ENCODE assay signal across 9 cellular contexts in the genomic region with DNA sequence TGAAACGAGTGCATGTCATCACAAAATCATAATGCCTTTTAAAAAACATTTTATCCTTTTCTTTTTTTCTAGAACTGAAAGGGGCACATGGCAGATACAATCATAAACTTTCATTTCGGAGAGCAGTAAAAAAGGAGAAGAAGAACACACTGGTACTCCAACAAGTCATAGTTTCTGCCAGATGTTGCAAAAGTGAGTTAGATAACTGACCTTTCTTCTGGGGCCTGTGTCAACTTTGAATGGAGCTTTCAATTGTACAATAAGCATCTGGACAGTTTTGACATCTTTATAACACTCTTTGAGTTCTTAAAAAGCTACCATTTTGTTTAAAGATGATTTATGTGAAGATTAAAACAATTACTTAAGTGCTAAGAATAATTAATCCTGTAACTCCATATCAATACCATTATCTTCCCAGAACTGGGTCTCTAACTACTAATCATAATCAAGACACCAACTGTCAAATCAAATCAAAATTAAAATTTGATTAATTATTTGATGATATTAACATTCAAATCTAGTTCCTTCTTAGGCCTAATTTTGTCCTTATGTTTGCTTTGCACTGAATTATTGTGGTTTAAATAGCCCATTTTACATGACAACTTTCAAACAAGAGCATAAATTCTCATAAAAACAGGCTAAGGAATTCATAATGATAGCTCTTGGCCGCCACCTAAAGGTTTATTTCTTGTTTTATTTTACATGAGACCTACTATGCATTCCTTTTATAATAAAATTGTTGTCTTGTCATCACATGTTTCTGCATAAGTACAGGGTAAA. TPM values are rescaled to one million over a fixed set of nuclear protein-coding genes. Genes with fewer than 3 reads are reported as not detected.
DNase-seq lines count a peak whose midpoint lies in the region; ATAC-seq and TF ChIP-seq lines count a peak whose summit lies in the region.
"Had no signal": no experiment of that assay in that cellular context is flagged by ENCODE, and none has a peak within 500 bp of the region (broad histone marks: within the 10 kb centered on the region; RNA-seq: fewer than 3 reads in every experiment).

No MANE protein-coding gene starts in this region.

- no peak overlapping the region for H3K27ac ChIP-seq in CD8-positive, alpha-beta T cell (ENCODE audit: low read depth, low read length)
- H3K27ac ChIP-seq: upper lobe of left lung had no signal

- no peaks in the 10 kb centered on the region for H3K36me3 Mint-ChIP-seq in osteocyte (ENCODE audit: unreplicated experiment)
- H3K36me3 Mint-ChIP-seq in CD8-positive, alpha-beta T cell, result no peaks in the 10 kb centered on the region

- no peaks in the 10 kb centered on the region for H3K9me3 Mint-ChIP-seq in osteocyte (ENCODE audit: unreplicated experiment)
- no peaks in the 10 kb centered on the region for H3K9me3 Mint-ChIP-seq in CD8-positive, alpha-beta T cell

- no peaks in the 10 kb centered on the region for H3K9me3 ChIP-seq in CD8-positive, alpha-beta T cell (ENCODE audit: low read length)
- H3K9me3 ChIP-seq: upper lobe of left lung had no signal

- POLR2A ChIA-PET in CD8-positive, alpha-beta T cell (lab: Charles Lee), result interaction anchor here (0.8 kb wide), 1 partner anchor 527 kb away, joined by 3 read pairs; no protein-coding TSS in a partner anchor

- DNase-seq in AG20443 (ENCODE audit: low spot score) (peak; percentile 14), NCI-H446 treated with DMSO at 0.1 percent for 48 hours (lab: John Stamatoyannopoulos, UW) (peak; percentile 5), cerebellar cortex (ENCODE audit: low spot score) (peak; percentile 10), osteocyte (ENCODE audit: extremely low spot score, unreplicated experiment) (no peak), iPS-NIHi11 (ENCODE audit: low spot score) (no peak)
- no peak for DNase-seq in CD8-positive, alpha-beta T cell
- DNase-seq: upper lobe of left lung had no signal

- peaks cover 14% of the 10 kb centered on the region for H3K4me1 Mint-ChIP-seq in osteocyte (ENCODE audit: unreplicated experiment)
- H3K4me1 Mint-ChIP-seq in CD8-positive, alpha-beta T cell (ENCODE audit: low read depth), result no peaks in the 10 kb centered on the region

- peak; percentile 50 for ATAC-seq in GM21381 (IDR thresholded peaks at IDR 0.05; ENCODE audit: unreplicated experiment)
- ATAC-seq in CD8-positive, alpha-beta T cell, result no peak
- no peak for ATAC-seq in HG03095 (IDR thresholded peaks at IDR 0.05; ENCODE audit: unreplicated experiment)

- H3K4me1 ChIP-seq in CD8-positive, alpha-beta T cell (ENCODE audit: insufficient read depth, low read length), result no peaks in the 10 kb centered on the region

- H3K27ac Mint-ChIP-seq in osteocyte (ENCODE audit: unreplicated experiment), result no peak overlapping the region
- H3K27ac Mint-ChIP-seq in CD8-positive, alpha-beta T cell, result no peak overlapping the region

- no peaks in the 10 kb centered on the region for H3K27me3 ChIP-seq in CD8-positive, alpha-beta T cell (ENCODE audit: insufficient read depth, low read length)
- H3K27me3 ChIP-seq: upper lobe of left lung had no signal

- TF ChIP-seq CTCF in osteocyte (IDR thresholded peaks at IDR 0.05), result peak; percentile 67
- no peak for TF ChIP-seq CTCF in CD8-positive, alpha-beta T cell (IDR thresholded peaks at IDR 0.05)

- intact Hi-C loops in CD8-positive, alpha-beta T cell (cut with DNase I, micrococcal nuclease), result loop anchor here (1.0 to 10.0 kb wide), 3 partner anchors 559 to 598 kb away; no protein-coding TSS in a partner anchor

- no peaks in the 10 kb centered on the region for H3K27me3 Mint-ChIP-seq in osteocyte (ENCODE audit: unreplicated experiment)
- H3K27me3 Mint-ChIP-seq in CD8-positive, alpha-beta T cell (ENCODE audit: low read depth), result peaks cover 2% of the 10 kb centered on the region

- no peaks in the 10 kb centered on the region for H3K36me3 ChIP-seq in CD8-positive, alpha-beta T cell (ENCODE audit: insufficient read depth, low read length)
- H3K36me3 ChIP-seq: upper lobe of left lung had no signal

- CTCF ChIA-PET in CD8-positive, alpha-beta T cell (lab: Charles Lee), result interaction anchor here (1.0 kb wide), 1 partner anchor 152 kb away, joined by 3 read pairs; no protein-coding TSS in a partner anchor

- no peak overlapping the region for H3K4me3 ChIP-seq in CD8-positive, alpha-beta T cell (ENCODE audit: low read depth, low read length)
- H3K4me3 ChIP-seq: upper lobe of left lung had no signal

- no peak overlapping the region for H3K4me3 Mint-ChIP-seq in osteocyte (ENCODE audit: unreplicated experiment)
- H3K4me3 Mint-ChIP-seq in CD8-positive, alpha-beta T cell, result no peak overlapping the region

RNA-seq across cellular contexts. Expression of a gene that starts 19.5 kb away (rescaled TPM):
- total RNA-seq in osteocyte, result 1.5 and 2.4 TPM in 2 replicates
- total RNA-seq in CD8-positive, alpha-beta T cell, result not detected

Comparison
In these comparisons a context has a peak if more than half of its experiments do, and no peak if none do; other contexts are left out.
1. DNase-seq: peak in AG20443 (single experiment), NCI-H446 treated with DMSO at 0.1 percent for 48 hours (single experiment) and cerebellar cortex (single experiment); none in osteocyte (single experiment), CD8-positive, alpha-beta T cell (0 of 7) and iPS-NIHi11 (single experiment).